In genomic region chr17:49951362-49952080, GRCh38 we compare ENCODE assay signal across 13 cellular contexts. TPM values are rescaled to one million over a fixed set of nuclear protein-coding genes. Genes with fewer than 3 reads are reported as not detected.
"Had no signal": no experiment of that assay in that cellular context is flagged by ENCODE, and none has a peak within 500 bp of the region (broad histone marks: within the 10 kb centered on the region; RNA-seq: fewer than 3 reads in every experiment).

No MANE protein-coding gene starts in this region.

- H3K4me2 ChIP-seq: hepatocyte had no signal

- H3K4me3 ChIP-seq: colonic mucosa, hepatocyte, transverse colon had no signal

- H3K27me3 ChIP-seq: hepatocyte had no signal

- H3K27ac ChIP-seq: colonic mucosa, hepatocyte, parathyroid adenoma, transverse colon had no signal

- H3K4me1 ChIP-seq: colonic mucosa, parathyroid adenoma, transverse colon had no signal

- H3K9me3 ChIP-seq: colonic mucosa, transverse colon had no signal

- DNase-seq: activated CD4-positive, alpha-beta T cell treated with anti-CD3 and anti-CD28 coated beads for 48 hours; activated CD8-positive, alpha-beta memory T cell treated with anti-CD3 and anti-CD28 coated beads, Interleukin-2, amount 50 U/mL, for 48 hours; activated CD8-positive, alpha-beta T cell treated with anti-CD3 and anti-CD28 coated beads, Interleukin-2, amount 10 ng/mL, durations not matched to agents 7 days and 5 days; activated naive CD8-positive, alpha-beta T cell treated with anti-CD3 and anti-CD28 coated beads, Interleukin-2, amount 50 U/mL, for 24 hours; colonic mucosa; small intestine; transverse colon had no signal

- H3K36me3 ChIP-seq: colonic mucosa, transverse colon had no signal

- H3K9ac ChIP-seq: parathyroid adenoma had no signal

RNA-seq across cellular contexts. Expression of gene DLX4, which starts 17.5 kb away (rescaled TPM):
- total RNA-seq: activated CD8-positive, alpha-beta T cell treated with anti-CD3 and anti-CD28 coated beads, Interleukin-2, amount 10 ng/mL, durations not matched to agents 7 days and 5 days; astrocyte; epithelial cell of proximal tubule; T-helper 1 cell treated with Interleukin-12 subunit alpha and Interleukin-12 subunit beta and Interleukin-4 antibody, amounts not matched to agents 30 ng/mL and 1 ng/mL, for 36 hours; transverse colon had no signal

RNA-seq across cellular contexts. Expression of gene DLX3, which starts 43.5 kb away (rescaled TPM):
- total RNA-seq: activated CD8-positive, alpha-beta T cell treated with anti-CD3 and anti-CD28 coated beads, Interleukin-2, amount 10 ng/mL, durations not matched to agents 7 days and 5 days; epithelial cell of proximal tubule; renal cortical epithelial cell; T-helper 1 cell treated with Interleukin-12 subunit alpha and Interleukin-12 subunit beta and Interleukin-4 antibody, amounts not matched to agents 30 ng/mL and 1 ng/mL, for 36 hours; transverse colon had no signal
